ENCODE assay signal across 23 cellular contexts in the genomic region with DNA sequence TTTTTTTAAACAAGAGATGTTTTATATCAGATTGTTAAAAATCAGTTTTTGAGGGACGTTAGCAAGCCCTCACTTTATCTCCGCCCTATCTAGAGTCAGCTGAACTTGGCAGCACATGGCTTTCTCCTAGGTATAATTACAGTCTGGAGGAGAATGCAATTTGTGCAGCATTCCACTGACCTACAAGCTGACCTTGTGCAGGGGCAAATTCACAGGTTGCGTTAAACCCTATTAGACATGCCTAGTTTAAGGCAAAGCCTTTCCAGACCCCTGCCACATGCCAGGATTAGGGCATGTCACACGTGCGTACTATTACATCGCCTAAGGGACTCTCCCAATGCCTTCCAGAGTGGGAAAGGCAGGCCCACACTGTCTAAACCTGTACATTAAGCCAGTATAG.
"Had no signal": no experiment of that assay in that cellular context is flagged by ENCODE, and none has a peak within 500 bp of the region (broad histone marks: within the 10 kb centered on the region; RNA-seq: fewer than 3 reads in every experiment).

No MANE protein-coding gene starts in this region.

- H3K4me1 ChIP-seq: breast epithelium, esophagus squamous epithelium, prostate gland, right lobe of liver, testis had no signal

- H3K27me3 Mint-ChIP-seq: dendritic cell treated with granulocyte-macrophage colony-stimulating factor and Interleukin-4, amounts not matched to agents 40 ng/mL and 50 ng/mL, for 4 days; type B pancreatic cell had no signal

- H3K27me3 ChIP-seq: ascending aorta, breast epithelium, esophagus squamous epithelium, hepatocyte, right lobe of liver, testis had no signal

- H3K36me3 ChIP-seq: ascending aorta, breast epithelium, esophagus squamous epithelium, prostate gland, right lobe of liver had no signal

- H3K9me3 ChIP-seq: ascending aorta, breast epithelium, esophagus squamous epithelium, prostate gland, right lobe of liver, testis had no signal

- H3K9me3 Mint-ChIP-seq: activated CD4-positive, alpha-beta T cell treated with anti-CD3 and anti-CD28 coated beads, Interleukin-2, amount 10 ng/mL, durations not matched to agents 7 days and 5 days; activated naive CD4-positive, alpha-beta T cell treated with anti-CD3 and anti-CD28 coated beads for 36 hours; activated T-cell treated with anti-CD3 and anti-CD28 coated beads, Interleukin-2, amount 50 U/mL, for 4 hours; dendritic cell treated with granulocyte-macrophage colony-stimulating factor and Interleukin-4, amounts not matched to agents 40 ng/mL and 50 ng/mL, for 4 days; neural crest cell; stimulated activated naive CD8-positive, alpha-beta T cell treated with anti-CD3 and anti-CD28 coated beads, Interleukin-15, amount 100 ng/mL, for 72 hours; T-helper 1 cell treated with Interleukin-12 subunit alpha and Interleukin-12 subunit beta and Interleukin-4 antibody, amounts not matched to agents 30 μg/mL and 1 μg/mL, for 36 hours had no signal

- H3K27ac ChIP-seq: ascending aorta, breast epithelium, esophagus squamous epithelium, hepatocyte, prostate gland, right lobe of liver, testis had no signal

- H3K4me3 ChIP-seq: ascending aorta, breast epithelium, esophagus squamous epithelium, hepatocyte, prostate gland, right lobe of liver, testis had no signal

- DNase-seq: activated CD4-positive, alpha-beta T cell treated with anti-CD3 and anti-CD28 coated beads, Interleukin-2, amount 10 ng/mL, durations not matched to agents 7 days and 5 days; activated CD8-positive, alpha-beta memory T cell treated with anti-CD3 and anti-CD28 coated beads, Interleukin-2, amount 50 U/mL, for 4 hours; activated CD8-positive, alpha-beta T cell treated with anti-CD3 and anti-CD28 coated beads, Interleukin-2, amount 10 ng/mL, durations not matched to agents 7 days and 5 days; activated naive CD4-positive, alpha-beta T cell treated with anti-CD3 and anti-CD28 coated beads for 36 hours; activated T-cell treated with anti-CD3 and anti-CD28 coated beads, Interleukin-2, amount 50 U/mL, for 4 hours; effector CD8-positive, alpha-beta T cell; esophagus squamous epithelium; mammary epithelial cell; right lobe of liver; small intestine; stimulated activated CD4-positive, alpha-beta T cell treated with anti-CD3 and anti-CD28 coated beads, Interleukin-4, amount 100 ng/mL, for 1 hour; stimulated activated naive CD8-positive, alpha-beta T cell treated with anti-CD3 and anti-CD28 coated beads, Interleukin-15, amount 100 ng/mL, for 72 hours; testis had no signal

- ATAC-seq: activated CD4-positive, CD25-positive, alpha-beta regulatory T cell treated with anti-CD3 and anti-CD28 coated beads, Interleukin-2, amount 50 U/mL, for 24 hours; activated CD8-positive, alpha-beta T cell treated with anti-CD3 and anti-CD28 coated beads, Interleukin-2, amount 10 ng/mL, durations not matched to agents 7 days and 5 days; activated T-cell treated with anti-CD3 and anti-CD28 coated beads, Interleukin-2, amount 50 U/mL, for 4 hours; left lobe of liver; right lobe of liver; stimulated activated naive CD8-positive, alpha-beta T cell treated with anti-CD3 and anti-CD28 coated beads, Interleukin-15, amount 100 ng/mL, for 72 hours had no signal

- H3K27ac Mint-ChIP-seq: activated CD4-positive, alpha-beta T cell treated with anti-CD3 and anti-CD28 coated beads, Interleukin-2, amount 10 ng/mL, durations not matched to agents 7 days and 5 days; activated CD8-positive, alpha-beta T cell treated with anti-CD3 and anti-CD28 coated beads, Interleukin-2, amount 10 ng/mL, durations not matched to agents 7 days and 5 days; activated naive CD4-positive, alpha-beta T cell treated with anti-CD3 and anti-CD28 coated beads for 36 hours; dendritic cell treated with granulocyte-macrophage colony-stimulating factor and Interleukin-4, amounts not matched to agents 40 ng/mL and 50 ng/mL, for 4 days; stimulated activated naive CD8-positive, alpha-beta T cell treated with anti-CD3 and anti-CD28 coated beads, Interleukin-15, amount 100 ng/mL, for 72 hours; T-helper 1 cell treated with Interleukin-12 subunit alpha and Interleukin-12 subunit beta and Interleukin-4 antibody, amounts not matched to agents 30 μg/mL and 1 μg/mL, for 36 hours; type B pancreatic cell had no signal

- H3K4me1 Mint-ChIP-seq: activated CD4-positive, alpha-beta T cell treated with anti-CD3 and anti-CD28 coated beads, Interleukin-2, amount 10 ng/mL, durations not matched to agents 7 days and 5 days; stimulated activated naive CD8-positive, alpha-beta T cell treated with anti-CD3 and anti-CD28 coated beads, Interleukin-15, amount 100 ng/mL, for 72 hours had no signal

- H3K4me3 Mint-ChIP-seq: activated CD4-positive, alpha-beta T cell treated with anti-CD3 and anti-CD28 coated beads, Interleukin-2, amount 10 ng/mL, durations not matched to agents 7 days and 5 days; activated CD8-positive, alpha-beta T cell treated with anti-CD3 and anti-CD28 coated beads, Interleukin-2, amount 10 ng/mL, durations not matched to agents 7 days and 5 days; activated naive CD4-positive, alpha-beta T cell treated with anti-CD3 and anti-CD28 coated beads for 36 hours; activated T-cell treated with anti-CD3 and anti-CD28 coated beads, Interleukin-2, amount 50 U/mL, for 4 hours; dendritic cell treated with granulocyte-macrophage colony-stimulating factor and Interleukin-4, amounts not matched to agents 40 ng/mL and 50 ng/mL, for 4 days; neural crest cell; stimulated activated naive CD8-positive, alpha-beta T cell treated with anti-CD3 and anti-CD28 coated beads, Interleukin-15, amount 100 ng/mL, for 72 hours; T-helper 1 cell treated with Interleukin-12 subunit alpha and Interleukin-12 subunit beta and Interleukin-4 antibody, amounts not matched to agents 30 μg/mL and 1 μg/mL, for 36 hours; type B pancreatic cell had no signal
